In genomic region chr17:50898369-50899004, GRCh38 we compare ENCODE assay signal across 1 cellular context.
TF ChIP-seq lines count a peak whose summit lies in the region.

No MANE protein-coding gene starts in this region.

TF ChIP-seq in HEK293, 187 proteins besides CTCF, POLR2A, EP300 and RAD21 (continued from another document):
- no peak for TF ChIP-seq ZBTB10 (tag by site-specific recombination; IDR thresholded peaks at IDR 0.05)
- TF ChIP-seq ZBTB49 (tag by site-specific recombination; IDR thresholded peaks at IDR 0.05; ENCODE audit: low read depth), result no peak
- TF ChIP-seq ZNF561 (tag by site-specific recombination; IDR thresholded peaks at IDR 0.05; ENCODE audit: borderline replicate concordance), result no peak
- TF ChIP-seq YY2 (tag by site-specific recombination; IDR thresholded peaks at IDR 0.05), result no peak
